ENCODE assay signal across 8 cellular contexts in the genomic region with DNA sequence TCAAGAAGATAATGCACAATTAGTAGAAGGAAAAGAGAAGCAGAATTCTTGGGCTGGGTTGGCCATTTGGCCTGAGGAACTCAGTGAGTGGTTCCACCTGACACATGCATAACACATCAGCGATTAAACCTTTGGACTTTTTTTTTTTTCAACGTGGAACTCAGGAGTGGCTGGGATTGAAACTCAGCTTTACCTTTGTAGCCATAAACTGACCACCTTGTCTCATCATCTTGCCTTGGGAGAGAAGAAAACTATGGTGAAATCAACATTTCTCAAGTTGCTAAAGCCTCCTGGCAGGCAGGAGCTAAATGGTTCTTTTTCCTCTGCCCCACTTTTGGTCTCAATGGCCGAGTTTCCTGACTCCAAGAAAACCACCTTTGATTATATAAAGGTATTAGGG. TPM values are rescaled to one million over a fixed set of nuclear protein-coding genes. Genes with fewer than 3 reads are reported as not detected.
DNase-seq lines count a peak whose midpoint lies in the region; ATAC-seq lines count a peak whose summit lies in the region.

No MANE protein-coding gene starts in this region.

- H3K27ac ChIP-seq in mesodermal cell (ENCODE audit: low read depth, low read length, severe bottlenecking) (no peak overlapping the region), aorta (ENCODE audit: low read depth in 1 of 2, low read length in 2 of 2) (peak overlapping the region; percentile 58 to 96)

- H3K4me3 Mint-ChIP-seq in central memory CD8-positive, alpha-beta T cell, result peak overlapping the region; percentile 60

- no peaks in the 10 kb centered on the region for H3K36me3 ChIP-seq in mesodermal cell (ENCODE audit: control insufficient read depth, insufficient read depth, low read length)
- H3K36me3 ChIP-seq in aorta (ENCODE audit: control insufficient read depth in 1 of 2, insufficient read depth in 2 of 2, low read length in 1 of 2), result no peaks in the 10 kb centered on the region

- no peak for DNase-seq in Right ventricle myocardium superior
- DNase-seq in left ventricle myocardium superior, result no peak
- DNase-seq in central memory CD8-positive, alpha-beta T cell (ENCODE audit: low spot score in 2 of 2), result no peak
- no peak for DNase-seq in aorta
- no peak for DNase-seq in SIG-M5 (lab: John Stamatoyannopoulos, UW)
- no peak for DNase-seq in DMS153 treated with DMSO at 0.1 percent for 48 hours (lab: John Stamatoyannopoulos, UW; ENCODE audit: unreplicated experiment)

- H3K27me3 ChIP-seq in aorta (ENCODE audit: control insufficient read depth in 1 of 2, insufficient read depth in 2 of 2, low read length in 1 of 2), result no peaks in the 10 kb centered on the region

- H3K27ac Mint-ChIP-seq in central memory CD8-positive, alpha-beta T cell (ENCODE audit: low read depth), result no peak overlapping the region

- H3K4me3 ChIP-seq in mesodermal cell (ENCODE audit: extremely low read depth, insufficient read depth, low read length, poor library complexity, severe bottlenecking), result peak overlapping the region; percentile 29
- peak overlapping the region; percentile 37 to 45 for H3K4me3 ChIP-seq in aorta (ENCODE audit: low read length in 2 of 2)

- H3K4me1 ChIP-seq in mesodermal cell (ENCODE audit: control insufficient read depth, insufficient read depth, low read length, poor library complexity, severe bottlenecking) (peaks cover 10% of the 10 kb centered on the region), aorta (ENCODE audit: control insufficient read depth in 1 of 2, insufficient read depth in 2 of 2, low read length in 2 of 2) (peaks cover 4% of the 10 kb centered on the region in 2 donors)

- intact Hi-C loops in Right ventricle myocardium superior (cut with DNase I), result loop anchor here (5.0 to 10.0 kb wide), 3 partner anchors 51 to 172 kb away; a partner anchor contains a TSS
- intact Hi-C loops in left ventricle myocardium superior (cut with micrococcal nuclease), result no loop called here
- intact Hi-C loops in aorta (cut with DNase I), result loop anchor here (5.0 kb wide), 4 partner anchors 36 to 149 kb away; a partner anchor contains a TSS

- no peaks in the 10 kb centered on the region for H3K9me3 ChIP-seq in mesodermal cell (ENCODE audit: control insufficient read depth, low read length)
- H3K9me3 ChIP-seq in aorta (ENCODE audit: control insufficient read depth, low read length), result no peaks in the 10 kb centered on the region

- H3K9me3 Mint-ChIP-seq in central memory CD8-positive, alpha-beta T cell, result no peaks in the 10 kb centered on the region

- ATAC-seq in Right ventricle myocardium superior (ENCODE audit: poor library complexity), result peak; percentile 2
- ATAC-seq in left ventricle myocardium superior, result no peak
- no peak for ATAC-seq in central memory CD8-positive, alpha-beta T cell (replicated peaks; ENCODE audit: extremely low read depth, poor library complexity, severe bottlenecking)
- ATAC-seq in aorta (ENCODE audit: low FRiP score), result no peak
- no peak for ATAC-seq in HG02610 (IDR thresholded peaks at IDR 0.05; ENCODE audit: unreplicated experiment)

- peaks cover 9% of the 10 kb centered on the region for H3K4me1 Mint-ChIP-seq in central memory CD8-positive, alpha-beta T cell

- no peaks in the 10 kb centered on the region for H3K36me3 Mint-ChIP-seq in central memory CD8-positive, alpha-beta T cell (ENCODE audit: insufficient read depth)

- 100% methylated on average over 1 of the region's 3 CpGs; no CpG with 5 or more reads in 1 of the 2 experiments for WGBS in mesodermal cell (ENCODE audit: insufficient coverage in 2 of 2), 2 experiments
- 32 to 35% methylated on average over 3 of the region's 3 CpGs for WGBS in aorta, 2 donors

- no peaks in the 10 kb centered on the region for H3K27me3 Mint-ChIP-seq in central memory CD8-positive, alpha-beta T cell

RNA-seq across cellular contexts. Expression of a gene that starts 16.3 kb away (rescaled TPM):
- total RNA-seq in Right ventricle myocardium superior, result 0.67 TPM
- total RNA-seq in left ventricle myocardium superior, result 1.0 TPM
- polyA plus RNA-seq in mesodermal cell (2013, experiment 1 of 2), result not detected
- polyA plus RNA-seq in mesodermal cell (2013, experiment 2 of 2), result not detected
- total RNA-seq in aorta, result 1 to 10 TPM; 4.1 to 5.9 TPM
- under 1 TPM in 1 of 2 donors, not detected in 1; 0.79 TPM for polyA plus RNA-seq in aorta
